ENCODE assay signal across 7 cellular contexts in genomic region chr1:211577277-211577825, GRCh38.
DNase-seq lines count a peak whose midpoint lies in the region; FAIRE-seq and TF ChIP-seq lines count a peak whose summit lies in the region.

No MANE protein-coding gene starts in this region.

- peak overlapping the region; percentile 88 for H3K4me3 Mint-ChIP-seq in T-helper 1 cell treated with Interleukin-12 subunit alpha and Interleukin-12 subunit beta and Interleukin-4 antibody, amounts not matched to agents 30 μg/mL and 1 μg/mL, for 36 hours

- peak overlapping the region; percentile 75 for H3K4me3 ChIP-seq in HFF-Myc (replicated peaks; ENCODE audit: low read depth, low read length)
- peak overlapping the region; percentile 85 to 98 for H3K4me3 ChIP-seq in foreskin fibroblast (ENCODE audit: low read depth in 1 of 2, low read length in 2 of 2)
- peak overlapping the region; percentile 80 to 99 (median 93) for H3K4me3 ChIP-seq in skin epidermis

- peak overlapping the region in 18 of 21 experiments; percentile 87 to 99 (median 96) for H3K27ac ChIP-seq in skin epidermis

- POLR2A ChIA-PET in GM10248 (lab: Yijun Ruan, JAX): no interaction called here

- CTCF ChIA-PET in GM10248 (lab: Yijun Ruan, JAX): interaction anchor here (0.7 to 1.2 kb wide), 2 partner anchors 13 to 42 kb away, joined by 3 read pairs; no protein-coding TSS in a partner anchor

- no peaks in the 10 kb centered on the region for H3K9me3 Mint-ChIP-seq in T-helper 1 cell treated with Interleukin-12 subunit alpha and Interleukin-12 subunit beta and Interleukin-4 antibody, amounts not matched to agents 30 μg/mL and 1 μg/mL, for 36 hours

- DNase-seq in HFF-Myc (ENCODE audit: extremely low read depth, low read depth) (peak; percentile 17), foreskin fibroblast (no peak), HTR-8/SVneo (ENCODE audit: insufficient read length, low spot score) (no peak), GM10248 (ENCODE audit: extremely low spot score) (no peak), medulla oblongata (ENCODE audit: extremely low spot score) (no peak)

- H3K27me3 Mint-ChIP-seq in T-helper 1 cell treated with Interleukin-12 subunit alpha and Interleukin-12 subunit beta and Interleukin-4 antibody, amounts not matched to agents 30 μg/mL and 1 μg/mL, for 36 hours (ENCODE audit: low read depth): peaks cover 5% of the 10 kb centered on the region

- no peak for TF ChIP-seq CTCF in HFF-Myc (IDR thresholded peaks at IDR 0.05; ENCODE audit: low read depth, low read length, missing control alignments)
- TF ChIP-seq CTCF in foreskin fibroblast (IDR thresholded peaks at IDR 0.05; ENCODE audit: low read depth, low read length): no peak
- no peak for TF ChIP-seq CTCF in GM10248 (IDR thresholded peaks at IDR 0.05; ENCODE audit: control extremely low read depth, extremely low read depth, low read depth, missing control alignments)

- peaks cover 20% of the 10 kb centered on the region for H3K36me3 Mint-ChIP-seq in T-helper 1 cell treated with Interleukin-12 subunit alpha and Interleukin-12 subunit beta and Interleukin-4 antibody, amounts not matched to agents 30 μg/mL and 1 μg/mL, for 36 hours (ENCODE audit: low read depth)

- FAIRE-seq in HTR-8/SVneo (lab: Jason Lieb, UNC): no peak

- peak overlapping the region; percentile 22 for H3K27ac Mint-ChIP-seq in T-helper 1 cell treated with Interleukin-12 subunit alpha and Interleukin-12 subunit beta and Interleukin-4 antibody, amounts not matched to agents 30 μg/mL and 1 μg/mL, for 36 hours

- peaks cover 33% of the 10 kb centered on the region for H3K4me1 Mint-ChIP-seq in T-helper 1 cell treated with Interleukin-12 subunit alpha and Interleukin-12 subunit beta and Interleukin-4 antibody, amounts not matched to agents 30 μg/mL and 1 μg/mL, for 36 hours (ENCODE audit: low read depth)
